ENCODE assay signal across 17 cellular contexts in genomic region chr1:175274368-175274767, GRCh38.
A peak's percentile ranks its signal among the peaks of the same experiment; 100 is the strongest.
DNase-seq lines count a peak whose midpoint lies in the region; ATAC-seq and TF ChIP-seq lines count a peak whose summit lies in the region.
"Had no signal": no experiment of that assay in that cellular context is flagged by ENCODE, and none has a peak within 500 bp of the region (broad histone marks: within the 10 kb centered on the region; RNA-seq: fewer than 3 reads in every experiment).

No MANE protein-coding gene starts in this region.

- H3K4me3 ChIP-seq in GM12864 (ENCODE audit: low read depth, low read length): no peak overlapping the region
- no peak overlapping the region for H3K4me3 ChIP-seq in MG63
- H3K4me3 ChIP-seq: esophagus muscularis mucosa, spleen, vagina had no signal

- H3K9me3 ChIP-seq in MG63: no peaks in the 10 kb centered on the region
- H3K9me3 ChIP-seq: esophagus muscularis mucosa, spleen, vagina had no signal

- H3K36me3 ChIP-seq in MG63: no peaks in the 10 kb centered on the region
- H3K36me3 ChIP-seq: esophagus muscularis mucosa, spleen, vagina had no signal

- ATAC-seq in GM19351 (IDR thresholded peaks at IDR 0.05; ENCODE audit: unreplicated experiment): peak; percentile 94
- ATAC-seq in HG02852 (IDR thresholded peaks at IDR 0.05; ENCODE audit: unreplicated experiment): peak; percentile 83
- ATAC-seq in HG03280 (IDR thresholded peaks at IDR 0.05; ENCODE audit: unreplicated experiment): no peak
- ATAC-seq: stimulated activated naive CD8-positive, alpha-beta T cell treated with anti-CD3 and anti-CD28 coated beads, Interleukin-15, amount 100 ng/mL, for 72 hours had no signal

- DNase-seq in GM12864 (ENCODE audit: low read depth) (peak; percentile 18), MV-4-11 (lab: John Stamatoyannopoulos, UW) (peak; percentile 57), GM19240 (ENCODE audit: insufficient read length, low spot score) (no peak), NCI-H187 (lab: John Stamatoyannopoulos, UW) (no peak), MG63 (no peak)
- DNase-seq: GDM1; hippocampal formation; left cardiac atrium; NCI-H187 treated with DMSO at 0.1 percent for 48 hours; NCI-H526 treated with DMSO at 0.1 percent for 48 hours; spleen; stimulated activated naive CD8-positive, alpha-beta T cell treated with anti-CD3 and anti-CD28 coated beads, Interleukin-15, amount 100 ng/mL, for 72 hours had no signal

- no peak for TF ChIP-seq CTCF in GM12864 (IDR thresholded peaks at IDR 0.05; ENCODE audit: low read depth, low read length, missing control alignments)

- H3K27me3 ChIP-seq in MG63: 0 out of 2 replicates have a peak, but pooled peaks cover 5% of the 10 kb centered on the region
- H3K27me3 ChIP-seq: esophagus muscularis mucosa, spleen, vagina had no signal

Comparison
In these comparisons a context has a peak if more than half of its experiments do, and no peak if none do; other contexts are left out.
1. DNase-seq: peak in GM12864 (single experiment) and MV-4-11 (single experiment); none in GM19240 (single experiment), NCI-H187 (0 of 2) and MG63 (single experiment).